Comparison of ENCODE assay signal across 2 cellular contexts in genomic region chr2:130286983-130287655, GRCh38.
TF ChIP-seq lines count a peak whose summit lies in the region.

No MANE protein-coding gene starts in this region.

TF ChIP-seq in SK-N-SH, 30 proteins besides CTCF, POLR2A, EP300 and RAD21 (continued from another document):
- TF ChIP-seq REST (IDR thresholded peaks at IDR 0.05; ENCODE audit: low read depth, low read length) (no peak), CHD2 (IDR thresholded peaks at IDR 0.05; ENCODE audit: low read length, partially characterized antibody) (no peak), TEAD4 (IDR thresholded peaks at IDR 0.05; ENCODE audit: borderline replicate concordance, insufficient read depth) (no peak), ELF1 (IDR thresholded peaks at IDR 0.05) (no peak), GATA2 (CRISPR knock-in tag; IDR thresholded peaks at IDR 0.05) (no peak), YY1 (IDR thresholded peaks at IDR 0.05; ENCODE audit: low read depth) (no peak), MXI1 (IDR thresholded peaks at IDR 0.05; ENCODE audit: low read depth, low read length) (no peak), FOXM1 (IDR thresholded peaks at IDR 0.05; ENCODE audit: low read depth) (no peak), MEF2A (IDR thresholded peaks at IDR 0.05; ENCODE audit: borderline replicate concordance, low read depth) (no peak), PBX3 (IDR thresholded peaks at IDR 0.05) (no peak), POLR2AphosphoS5 (IDR thresholded peaks at IDR 0.05; ENCODE audit: low read depth, low read length) (no peak), SMC3 (IDR thresholded peaks at IDR 0.05; ENCODE audit: low read depth, low read length) (no peak), TAF1 (IDR thresholded peaks at IDR 0.05; ENCODE audit: borderline replicate concordance, low read depth, low read length) (no peak), GABPA (IDR thresholded peaks at IDR 0.05; ENCODE audit: low read depth) (no peak), USF2 (IDR thresholded peaks at IDR 0.05; ENCODE audit: borderline replicate concordance, low read depth, low read length) (no peak), USF1 (IDR thresholded peaks at IDR 0.05; ENCODE audit: borderline replicate concordance, low read depth) (no peak), EZH2phosphoT487 (IDR thresholded peaks at IDR 0.05; ENCODE audit: borderline replicate concordance, low read depth) (no peak)

TF ChIP-seq in SK-N-SH treated with all-trans-retinoic acid at 6 μM for 48 hours, 23 proteins besides CTCF, POLR2A, EP300 and RAD21 (continued from another document):
- no peak for TF ChIP-seq TSHZ2 (CRISPR knock-in tag; IDR thresholded peaks at IDR 0.05)
- TF ChIP-seq ZNF70 (CRISPR knock-in tag; IDR thresholded peaks at IDR 0.05) = no peak
- TF ChIP-seq ARNTL (CRISPR knock-in tag; IDR thresholded peaks at IDR 0.05; ENCODE audit: borderline replicate concordance, low read depth) = no peak
- no peak for TF ChIP-seq GLIS3 (CRISPR knock-in tag; IDR thresholded peaks at IDR 0.05)
- TF ChIP-seq PATZ1 (CRISPR knock-in tag; IDR thresholded peaks at IDR 0.05; ENCODE audit: borderline replicate concordance) = no peak
- TF ChIP-seq ISL1 (CRISPR knock-in tag; IDR thresholded peaks at IDR 0.05) = no peak
- TF ChIP-seq ZC3H10 (CRISPR knock-in tag; IDR thresholded peaks at IDR 0.05) = no peak
- TF ChIP-seq CREB5 (CRISPR knock-in tag; IDR thresholded peaks at IDR 0.05; ENCODE audit: low read depth) = no peak
- TF ChIP-seq BACH2 (CRISPR knock-in tag; IDR thresholded peaks at IDR 0.05; ENCODE audit: borderline replicate concordance) = no peak
TF ChIP-seq in SK-N-SH treated with all-trans-retinoic acid at 6 μM for 48 hours: peak in this region for 0.
